8 cellular contexts compared by ENCODE assay signal in genomic region chr15:40906101-40906946, GRCh38. TPM values are rescaled to one million over a fixed set of nuclear protein-coding genes. Genes with fewer than 3 reads are reported as not detected.
DNase-seq lines count a peak whose midpoint lies in the region; ATAC-seq and TF ChIP-seq lines count a peak whose summit lies in the region.

No MANE protein-coding gene starts in this region.

- no peak for TF ChIP-seq EP300 in sigmoid colon (IDR thresholded peaks at IDR 0.05)

- DNase-seq in GM10248 (ENCODE audit: extremely low spot score) (peak; percentile 87), NCI-H146 treated with DMSO at 0.1 percent for 48 hours (lab: John Stamatoyannopoulos, UW; ENCODE audit: unreplicated experiment) (peak; percentile 92), T1000 (lab: John Stamatoyannopoulos, UW) (peak; percentile 97), astrocyte of the spinal cord (ENCODE audit: low read depth, low spot score) (peak; percentile 93), hypothalamus (lab: John Stamatoyannopoulos, UW) (peak in 45 of 51 donors; percentile 24 to 81 (median 59)), sigmoid colon (peak; percentile 94)

- in situ Hi-C loops in astrocyte of the spinal cord (cut with HindIII; ENCODE audit: low sequenced_read_pairs) = no loop called here

- H3K36me3 ChIP-seq in sigmoid colon = peaks cover 0 to 30% (median 16%) of the 10 kb centered on the region in 4 donors

- 2 to 4% methylated on average over 35 of the region's 35 CpGs for WGBS in sigmoid colon, 2 donors

- H3K4me3 ChIP-seq in astrocyte of the spinal cord (ENCODE audit: low read depth, low read length) (peak overlapping the region; percentile 36), sigmoid colon (peak overlapping the region; percentile 22 to 48 (median 43))

- CTCF ChIA-PET in GM10248 (lab: Yijun Ruan, JAX) = interaction anchor here (0.7 to 12.1 kb wide), 34 partner anchors 11 to 587 kb away, joined by 3 to 215 read pairs (median 4); partner anchors contain the start of genes CHP1, DLL4, EXD1 and ITPKA

- H3K27ac ChIP-seq in sigmoid colon = peak overlapping the region; percentile 75 to 87 (median 80)

- no peaks in the 10 kb centered on the region for H3K9me3 ChIP-seq in sigmoid colon

- no peaks in the 10 kb centered on the region for H3K27me3 ChIP-seq in sigmoid colon

- TF ChIP-seq POLR2A in sigmoid colon (IDR thresholded peaks at IDR 0.05) = no peak

- TF ChIP-seq CTCF in GM10248 (IDR thresholded peaks at IDR 0.05; ENCODE audit: control extremely low read depth, extremely low read depth, low read depth, missing control alignments) (peak; percentile 80), astrocyte of the spinal cord (IDR thresholded peaks at IDR 0.05; ENCODE audit: low read depth, low read length) (peak; percentile 81), sigmoid colon (IDR thresholded peaks at IDR 0.05) (peak; percentile 55 to 75 (median 60))

- ATAC-seq in HG02763 (IDR thresholded peaks at IDR 0.05; ENCODE audit: unreplicated experiment) (peak; percentile 69), HG02840 (IDR thresholded peaks at IDR 0.05; ENCODE audit: low FRiP score, unreplicated experiment) (no peak)

- intact Hi-C loops in sigmoid colon (cut with DNase I) = loop anchor here (5.0 kb wide), 3 partner anchors 36 to 211 kb away; partner anchors contain the start of gene INO80

- peaks cover 0 to 31% (median 30%) of the 10 kb centered on the region in 4 donors for H3K4me1 ChIP-seq in sigmoid colon

- POLR2A ChIA-PET in GM10248 (lab: Yijun Ruan, JAX) = interaction anchor here (0.7 kb wide), 1 partner anchor 111 kb away, joined by 4 read pairs; no protein-coding TSS in a partner anchor

RNA-seq across cellular contexts. Expression of gene VPS18, which starts 12.1 kb away (rescaled TPM):
- total RNA-seq in sigmoid colon = 10 to 100 TPM; 17.4 to 19.6 (median 19.0) TPM
- 10 to 100 TPM in 1 of 3 donors, 1 to 10 TPM in 2; 4.8 to 15.1 (median 6.7) TPM for polyA plus RNA-seq in sigmoid colon

RNA-seq across cellular contexts. Expression of gene DLL4, which starts 22.8 kb away (rescaled TPM):
- total RNA-seq in sigmoid colon = 1 to 10 TPM; 3.5 to 5.4 (median 4.6) TPM
- polyA plus RNA-seq in sigmoid colon = 10 to 100 TPM in 1 of 3 donors, 1 to 10 TPM in 2; 1.6 to 12.2 (median 3.6) TPM

RNA-seq across cellular contexts. Expression of gene RHOV, which starts 32.3 kb away (rescaled TPM):
- total RNA-seq in sigmoid colon = not detected
- 1 to 10 TPM; 4.8 to 8.1 (median 5.2) TPM for polyA plus RNA-seq in sigmoid colon

RNA-seq across cellular contexts. Expression of gene CHAC1, which starts 46.9 kb away (rescaled TPM):
- total RNA-seq in sigmoid colon = 1 to 10 TPM in 3 of 4 donors, under 1 TPM in 1; 0.66 to 3.1 (median 2.4) TPM
- 10 to 100 TPM in 1 of 3 donors, 1 to 10 TPM in 2; 3.0 to 31.4 (median 8.3) TPM for polyA plus RNA-seq in sigmoid colon
